In genomic region chr3:122183521-122183892, GRCh38 we compare ENCODE assay signal across 10 cellular contexts. TPM values are rescaled to one million over a fixed set of nuclear protein-coding genes. Genes with fewer than 3 reads are reported as not detected.
A peak's percentile ranks its signal among the peaks of the same experiment; 100 is the strongest.
DNase-seq lines count a peak whose midpoint lies in the region; ATAC-seq and TF ChIP-seq lines count a peak whose summit lies in the region.
"Had no signal": no experiment of that assay in that cellular context is flagged by ENCODE, and none has a peak within 500 bp of the region (broad histone marks: within the 10 kb centered on the region; RNA-seq: fewer than 3 reads in every experiment).

CASR (plus strand) TSS chr3:122183668; CDS start chr3:122254190, 70,522 bp downstream.

- H3K27ac ChIP-seq in cardiac muscle cell = no peak within 1 kb of the TSS
- no peak within 1 kb of the TSS for H3K27ac ChIP-seq in adrenal gland
- H3K27ac ChIP-seq in thymus (ENCODE audit: low read depth) = no peak within 1 kb of the TSS
- H3K27ac ChIP-seq: prostate gland had no signal

- peaks cover 3% of the 10 kb centered on the region for H3K4me1 ChIP-seq in cardiac muscle cell (ENCODE audit: low read depth)
- peaks cover 7 to 9% of the 10 kb centered on the region in 2 donors for H3K4me1 ChIP-seq in adrenal gland (replicated peaks in 1 of 2)
- H3K4me1 ChIP-seq in thymus (ENCODE audit: control insufficient read depth, insufficient read depth, low read length) = no peaks in the 10 kb centered on the region
- H3K4me1 ChIP-seq: prostate gland had no signal

- intact Hi-C loops in cardiac septum (cut with DNase I) (no loop called here), adrenal gland (cut with DNase I) (no loop called here)

- TF ChIP-seq POLR2A in adrenal gland (IDR thresholded peaks at IDR 0.05) = no peak

- H3K9me3 ChIP-seq in cardiac muscle cell (ENCODE audit: low read depth) = no peaks in the 10 kb centered on the region
- no peaks in the 10 kb centered on the region for H3K9me3 ChIP-seq in adrenal gland (replicated peaks in 1 of 3)
- H3K9me3 ChIP-seq in thymus (ENCODE audit: control insufficient read depth) = peaks cover 1% of the 10 kb centered on the region
- H3K9me3 ChIP-seq: prostate gland had no signal

- TF ChIP-seq CTCF in cardiac muscle cell (IDR thresholded peaks at IDR 0.05; ENCODE audit: low read depth, low read length) = no peak
- TF ChIP-seq CTCF in adrenal gland (IDR thresholded peaks at IDR 0.05) = no peak
- TF ChIP-seq CTCF in kidney epithelial cell (IDR thresholded peaks at IDR 0.05; ENCODE audit: insufficient read depth, low read length, poor library complexity, severe bottlenecking) = no peak

- H3K36me3 ChIP-seq in cardiac muscle cell = no peaks in the 10 kb centered on the region
- no peaks in the 10 kb centered on the region for H3K36me3 ChIP-seq in adrenal gland (replicated peaks in 1 of 2)
- no peaks in the 10 kb centered on the region for H3K36me3 ChIP-seq in kidney epithelial cell (ENCODE audit: control insufficient read depth, insufficient read depth, low read length)
- H3K36me3 ChIP-seq in thymus (ENCODE audit: control insufficient read depth, insufficient read depth) = no peaks in the 10 kb centered on the region
- H3K36me3 ChIP-seq: prostate gland had no signal

- H3K27me3 ChIP-seq in cardiac muscle cell (peaks cover 82% of the 10 kb centered on the region), adrenal gland (peaks cover 17% of the 10 kb centered on the region), kidney epithelial cell (ENCODE audit: control insufficient read depth, insufficient read depth, low read length) (peaks cover 16% of the 10 kb centered on the region), thymus (ENCODE audit: control insufficient read depth, insufficient read depth) (peaks cover 32% of the 10 kb centered on the region)

- no peak for ATAC-seq in GM19455 (IDR thresholded peaks at IDR 0.05; ENCODE audit: unreplicated experiment)

- WGBS in adrenal gland, 4 donors = 20 to 26% (median 24%) methylated on average over 14 of the region's 14 CpGs
- 16% methylated on average over 14 of the region's 14 CpGs for WGBS in thymus

- peak; percentile 4 to 26 for DNase-seq in cardiac muscle cell (ENCODE audit: low read depth in 1 of 2, low spot score in 1 of 2)
- no peak for DNase-seq in cardiac septum (ENCODE audit: low spot score)
- DNase-seq in adrenal gland = peak in 5 of 7 donors; percentile 15 to 29 (median 16)
- DNase-seq in kidney epithelial cell (ENCODE audit: low read depth) = peak; percentile 10
- no peak for DNase-seq in stimulated activated CD4-positive, alpha-beta T cell treated with anti-CD3 and anti-CD28 coated beads, Interleukin-4, amount 100 ng/mL, for 1 hour
- DNase-seq in stimulated activated CD4-positive, alpha-beta T cell treated with anti-CD3 and anti-CD28 coated beads, Interleukin-12 subunit alpha, Interleukin-12 subunit beta, amount 100 ng/mL, for 4 hours = no peak

- H3K4me3 ChIP-seq in cardiac muscle cell (peak within 1 kb of the TSS; percentile 31), adrenal gland (peak within 1 kb of the TSS in 2 of 4 donors; percentile 4 to 48), kidney epithelial cell (ENCODE audit: low read depth, low read length) (peak within 1 kb of the TSS; percentile 33), thymus (ENCODE audit: low read length) (peak within 1 kb of the TSS; percentile 26)
- H3K4me3 ChIP-seq: prostate gland had no signal

RNA-seq across cellular contexts. Expression of gene CASR, which starts in this region (rescaled TPM):
- 0.04 and 0.06 TPM in 2 replicates for total RNA-seq in cardiac muscle cell
- polyA plus RNA-seq in cardiac muscle cell = not detected in 2 replicates
- total RNA-seq in cardiac septum = not detected
- under 1 TPM in 3 of 8 donors, not detected in 5; 0.04 to 0.18 (median 0.08) TPM for total RNA-seq in adrenal gland
- under 1 TPM in 2 of 3 donors, not detected in 1; 0.03 to 0.08 TPM for polyA plus RNA-seq in adrenal gland
- 0.04 and 0.07 TPM in 2 replicates for total RNA-seq in kidney epithelial cell
- polyA plus RNA-seq in thymus = 0.43 TPM
- total RNA-seq: temporal lobe had no signal

Comparison
In these comparisons a context has a peak if more than half of its experiments do, and no peak if none do; other contexts are left out.
1. Peak in DNase-seq and H3K4me3 ChIP-seq in cardiac muscle cell; RNA of the gene not detected or under 1 TPM.
2. Peak in DNase-seq in adrenal gland; RNA of the gene not detected or under 1 TPM.
3. Peak in DNase-seq and H3K4me3 ChIP-seq in kidney epithelial cell; RNA of the gene not detected or under 1 TPM.